In the genomic region with DNA sequence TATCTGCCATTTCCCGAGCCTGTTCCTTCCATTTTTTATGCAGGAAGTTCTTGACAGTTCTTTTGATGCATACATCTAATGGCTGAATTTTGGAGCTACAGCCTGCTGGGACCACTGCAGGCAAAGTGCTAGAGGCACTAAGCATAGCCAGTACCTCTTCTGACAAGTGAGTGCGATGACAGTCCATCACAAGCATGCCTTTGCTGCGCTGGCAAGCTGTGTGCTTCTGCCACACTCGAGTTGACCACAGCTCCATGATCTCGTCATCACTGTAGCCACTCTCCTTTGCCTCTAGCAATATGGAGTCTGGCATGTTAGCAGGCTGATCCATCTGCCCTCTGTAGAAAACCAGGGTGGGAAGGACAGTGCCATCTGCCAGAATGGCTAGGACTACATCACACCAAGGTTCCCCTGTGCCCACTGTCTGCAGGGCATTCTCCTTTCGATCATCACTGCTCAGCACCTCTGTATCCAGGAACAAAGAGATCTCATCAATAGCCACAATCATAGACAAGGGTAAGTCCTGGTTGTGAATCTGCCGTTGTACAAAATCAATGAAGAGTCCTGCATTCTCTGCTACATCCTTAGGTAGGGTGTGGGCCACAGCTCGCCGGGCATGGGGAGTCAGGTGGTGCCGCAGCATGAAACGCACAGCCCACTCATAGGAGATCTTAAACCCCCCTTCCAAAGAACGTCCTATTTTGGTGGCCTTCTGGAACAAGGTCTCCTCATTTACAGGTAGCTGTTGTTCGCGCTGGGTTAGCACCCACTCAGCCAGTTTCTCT, we compare ENCODE assay signal across 1 cellular context.
TF ChIP-seq lines count a peak whose summit lies in the region.

No MANE protein-coding gene starts in this region.

TF ChIP-seq in HEK293, 187 proteins besides CTCF, POLR2A, EP300 and RAD21:
- peak; percentile 52; the same call in 1 of the 2 replicates for TF ChIP-seq ZNF600 (tag by site-specific recombination; IDR thresholded peaks at IDR 0.05)
- TF ChIP-seq, protein P1, sequence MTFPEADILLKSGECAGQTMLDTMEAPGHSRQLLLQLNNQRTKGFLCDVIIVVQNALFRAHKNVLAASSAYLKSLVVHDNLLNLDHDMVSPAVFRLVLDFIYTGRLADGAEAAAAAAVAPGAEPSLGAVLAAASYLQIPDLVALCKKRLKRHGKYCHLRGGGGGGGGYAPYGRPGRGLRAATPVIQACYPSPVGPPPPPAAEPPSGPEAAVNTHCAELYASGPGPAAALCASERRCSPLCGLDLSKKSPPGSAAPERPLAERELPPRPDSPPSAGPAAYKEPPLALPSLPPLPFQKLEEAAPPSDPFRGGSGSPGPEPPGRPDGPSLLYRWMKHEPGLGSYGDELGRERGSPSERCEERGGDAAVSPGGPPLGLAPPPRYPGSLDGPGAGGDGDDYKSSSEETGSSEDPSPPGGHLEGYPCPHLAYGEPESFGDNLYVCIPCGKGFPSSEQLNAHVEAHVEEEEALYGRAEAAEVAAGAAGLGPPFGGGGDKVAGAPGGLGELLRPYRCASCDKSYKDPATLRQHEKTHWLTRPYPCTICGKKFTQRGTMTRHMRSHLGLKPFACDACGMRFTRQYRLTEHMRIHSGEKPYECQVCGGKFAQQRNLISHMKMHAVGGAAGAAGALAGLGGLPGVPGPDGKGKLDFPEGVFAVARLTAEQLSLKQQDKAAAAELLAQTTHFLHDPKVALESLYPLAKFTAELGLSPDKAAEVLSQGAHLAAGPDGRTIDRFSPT (tag by site-specific recombination; IDR thresholded peaks at IDR 0.05), result no peak
